Comparison of ENCODE assay signal across 26 cellular contexts in the genomic region with DNA sequence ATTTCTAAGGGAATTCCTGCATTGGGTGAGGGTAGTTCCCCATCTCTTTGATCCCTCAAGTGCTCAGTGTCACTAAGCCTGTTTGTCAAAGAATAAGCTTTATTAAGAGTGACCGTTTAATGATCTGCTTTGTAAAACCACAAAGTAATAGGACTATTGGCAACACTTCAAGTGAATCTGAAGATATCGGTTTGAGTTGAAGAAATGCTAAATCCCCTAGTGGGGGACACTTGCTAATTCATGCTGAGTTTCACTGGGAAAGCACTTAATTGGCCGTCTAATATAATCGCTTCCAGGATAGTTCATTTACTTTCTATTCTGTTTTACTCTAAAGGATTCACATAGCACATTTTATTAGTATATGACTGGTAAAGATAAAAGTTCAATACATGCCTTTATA. TPM values are rescaled to one million over a fixed set of nuclear protein-coding genes. Genes with fewer than 3 reads are reported as not detected.
"Had no signal": no experiment of that assay in that cellular context is flagged by ENCODE, and none has a peak within 500 bp of the region (broad histone marks: within the 10 kb centered on the region; RNA-seq: fewer than 3 reads in every experiment).

No MANE protein-coding gene starts in this region.

- H3K27ac Mint-ChIP-seq: activated CD4-positive, alpha-beta T cell treated with anti-CD3 and anti-CD28 coated beads, Interleukin-2, amount 10 ng/mL, durations not matched to agents 24 days and 14 days; activated CD8-positive, alpha-beta T cell treated with anti-CD3 and anti-CD28 coated beads, Interleukin-2, amount 10 ng/mL, durations not matched to agents 7 days and 5 days; activated naive CD8-positive, alpha-beta T cell treated with anti-CD3 and anti-CD28 coated beads, Interleukin-2, amount 10 ng/mL, durations not matched to agents 7 days and 5 days; dendritic cell treated with granulocyte-macrophage colony-stimulating factor and Interleukin-4, amounts not matched to agents 40 ng/mL and 50 ng/mL, for 4 days; effector memory CD8-positive, alpha-beta T cell; natural killer cell; T-helper 17 cell had no signal

- H3K36me3 ChIP-seq: breast epithelium, tibial nerve, vagina had no signal

- H3K27me3 Mint-ChIP-seq: dendritic cell treated with granulocyte-macrophage colony-stimulating factor and Interleukin-4, amounts not matched to agents 40 ng/mL and 50 ng/mL, for 4 days had no signal

- ATAC-seq: activated CD8-positive, alpha-beta T cell treated with anti-CD3 and anti-CD28 coated beads, Interleukin-2, amount 10 ng/mL, durations not matched to agents 7 days and 5 days; effector memory CD8-positive, alpha-beta T cell; natural killer cell; T-helper 17 cell had no signal

- FAIRE-seq: kidney had no signal

- H3K4me3 ChIP-seq: breast epithelium, left ventricle myocardium inferior, right atrium auricular region, skin epidermis, tibial nerve, vagina had no signal

- H3K4me3 Mint-ChIP-seq: activated CD4-positive, alpha-beta T cell treated with anti-CD3 and anti-CD28 coated beads, Interleukin-2, amount 10 ng/mL, durations not matched to agents 24 days and 14 days; activated CD8-positive, alpha-beta T cell treated with anti-CD3 and anti-CD28 coated beads, Interleukin-2, amount 10 ng/mL, durations not matched to agents 7 days and 5 days; activated naive CD8-positive, alpha-beta T cell treated with anti-CD3 and anti-CD28 coated beads, Interleukin-2, amount 10 ng/mL, durations not matched to agents 7 days and 5 days; dendritic cell treated with granulocyte-macrophage colony-stimulating factor and Interleukin-4, amounts not matched to agents 40 ng/mL and 50 ng/mL, for 4 days; effector memory CD8-positive, alpha-beta T cell; natural killer cell; T-helper 17 cell had no signal

- H3K9me3 ChIP-seq: breast epithelium, left ventricle myocardium inferior, right atrium auricular region, tibial nerve, vagina had no signal

- H3K4me1 ChIP-seq: breast epithelium, tibial nerve, vagina had no signal

- DNase-seq: activated CD4-positive, alpha-beta T cell treated with anti-CD3 and anti-CD28 coated beads, Interleukin-2, amount 10 ng/mL, durations not matched to agents 24 days and 14 days; activated CD4-positive, CD25-positive, alpha-beta regulatory T cell; activated CD8-positive, alpha-beta memory T cell treated with anti-CD3 and anti-CD28 coated beads, Interleukin-2, amount 50 U/mL, for 4 hours; activated CD8-positive, alpha-beta T cell treated with anti-CD3 and anti-CD28 coated beads, Interleukin-2, amount 10 ng/mL, durations not matched to agents 7 days and 5 days; activated naive CD4-positive, alpha-beta T cell; activated naive CD8-positive, alpha-beta T cell treated with anti-CD3 and anti-CD28 coated beads, Interleukin-2, amount 10 ng/mL, durations not matched to agents 7 days and 5 days; cerebellar nuclear complex; effector memory CD8-positive, alpha-beta T cell; erythroblast; hippocampal formation; kidney; left ventricle myocardium inferior; natural killer cell; nucleus accumbens; posterior cingulate gyrus; stimulated activated CD4-positive, alpha-beta T cell treated with anti-CD3 and anti-CD28 coated beads, Interleukin-15, amount 100 ng/mL, for 24 hours; stimulated activated CD4-positive, alpha-beta T cell treated with anti-CD3 and anti-CD28 coated beads, Interleukin-4, amount 100 ng/mL, for 1 hour; stimulated activated naive CD4-positive, alpha-beta T cell; substantia nigra; T-helper 17 cell had no signal

- H3K4me1 Mint-ChIP-seq: activated CD4-positive, alpha-beta T cell treated with anti-CD3 and anti-CD28 coated beads, Interleukin-2, amount 10 ng/mL, durations not matched to agents 24 days and 14 days; activated naive CD8-positive, alpha-beta T cell treated with anti-CD3 and anti-CD28 coated beads, Interleukin-2, amount 10 ng/mL, durations not matched to agents 7 days and 5 days; natural killer cell; T-helper 17 cell had no signal

- H3K9me3 Mint-ChIP-seq: activated CD4-positive, alpha-beta T cell treated with anti-CD3 and anti-CD28 coated beads, Interleukin-2, amount 10 ng/mL, durations not matched to agents 24 days and 14 days; activated naive CD8-positive, alpha-beta T cell treated with anti-CD3 and anti-CD28 coated beads, Interleukin-2, amount 10 ng/mL, durations not matched to agents 7 days and 5 days; dendritic cell treated with granulocyte-macrophage colony-stimulating factor and Interleukin-4, amounts not matched to agents 40 ng/mL and 50 ng/mL, for 4 days; natural killer cell had no signal

- H3K36me3 Mint-ChIP-seq: activated naive CD8-positive, alpha-beta T cell treated with anti-CD3 and anti-CD28 coated beads, Interleukin-2, amount 10 ng/mL, durations not matched to agents 7 days and 5 days; natural killer cell had no signal

- H3K27me3 ChIP-seq: breast epithelium, right atrium auricular region, tibial nerve, vagina had no signal

- H3K27ac ChIP-seq: breast epithelium, left ventricle myocardium inferior, right atrium auricular region, skin epidermis, tibial nerve, vagina had no signal

RNA-seq across cellular contexts. Expression of a gene that starts 54.4 kb away (rescaled TPM):
- total RNA-seq: activated CD4-positive, alpha-beta T cell treated with anti-CD3 and anti-CD28 coated beads, Interleukin-2, amount 10 ng/mL, durations not matched to agents 24 days and 14 days; activated CD8-positive, alpha-beta T cell treated with anti-CD3 and anti-CD28 coated beads, Interleukin-2, amount 10 ng/mL, durations not matched to agents 7 days and 5 days; activated naive CD8-positive, alpha-beta T cell treated with anti-CD3 and anti-CD28 coated beads, Interleukin-2, amount 10 ng/mL, durations not matched to agents 7 days and 5 days; T-helper 17 cell had no signal
